In the genomic region with DNA sequence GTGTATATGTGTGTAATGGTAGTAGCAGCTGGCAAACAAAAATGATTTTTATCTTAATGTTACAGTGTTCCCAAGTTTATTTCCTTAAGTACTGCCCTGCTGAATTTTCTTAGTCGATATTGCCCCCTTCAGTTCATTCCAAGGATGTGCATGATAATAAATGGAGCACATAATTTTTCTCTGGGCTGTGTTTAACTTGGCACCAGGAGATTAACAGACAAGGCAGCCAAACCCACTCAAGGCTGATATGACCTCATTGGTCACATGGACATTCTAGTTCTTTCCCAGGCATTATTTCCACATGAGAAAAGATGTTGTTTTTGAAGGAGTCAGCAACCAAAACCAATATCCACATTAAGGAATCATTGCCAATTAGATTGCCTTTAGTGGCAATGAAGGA, we compare ENCODE assay signal across 8 cellular contexts.
DNase-seq lines count a peak whose midpoint lies in the region; ATAC-seq, FAIRE-seq and TF ChIP-seq lines count a peak whose summit lies in the region.

No MANE protein-coding gene starts in this region.

- POLR2A ChIA-PET in HCT116 (lab: Charles Lee): no interaction called here

- WGBS in pancreas, 2 donors: 0% methylated on average over 1 of the region's 1 CpG

- H3K9me3 ChIP-seq in HCT116 (ENCODE audit: control insufficient read depth in 1 of 2, insufficient read depth in 1 of 2, low read depth in 1 of 2, low read length in 2 of 2) (no peaks in the 10 kb centered on the region), SU-DHL-6 (ENCODE audit: insufficient read depth, low read length) (no peaks in the 10 kb centered on the region), pancreas (no peaks in the 10 kb centered on the region)

- TF ChIP-seq POLR2A in HCT116 (IDR thresholded peaks at IDR 0.05; ENCODE audit: borderline replicate concordance, extremely low read depth, insufficient read depth, insufficient read length): no peak

- H3K9me2 ChIP-seq in HCT116 (ENCODE audit: insufficient read depth) (no peaks in the 10 kb centered on the region), SU-DHL-6 (replicated peaks; ENCODE audit: insufficient read depth, low read length) (no peaks in the 10 kb centered on the region)

- H3K4me3 ChIP-seq in HCT116 (replicated peaks in 1 of 2; ENCODE audit: low read depth in 1 of 2, low read length in 2 of 2): no peak overlapping the region
- H3K4me3 ChIP-seq in SU-DHL-6 (ENCODE audit: insufficient read depth, low read length, poor library complexity, severe bottlenecking): no peak overlapping the region
- H3K4me3 ChIP-seq in fibroblast of the aortic adventitia (ENCODE audit: low read depth, low read length): no peak overlapping the region
- no peak overlapping the region for H3K4me3 ChIP-seq in pancreas

- H3K4me1 ChIP-seq in HCT116 (ENCODE audit: control insufficient read depth in 1 of 2, insufficient read depth in 2 of 2, low read length in 2 of 2): no peaks in the 10 kb centered on the region
- peaks cover 0 to 4% (median 4%) of the 10 kb centered on the region in 3 donors for H3K4me1 ChIP-seq in pancreas

- peak; percentile 80 for TF ChIP-seq RAD21 in HCT116 (IDR thresholded peaks at IDR 0.05; ENCODE audit: low read depth)

- FAIRE-seq in pancreas (lab: Jason Lieb, UNC): peak; percentile 91

- H3K79me2 ChIP-seq in HCT116 (ENCODE audit: insufficient read depth, low read length) (no peaks in the 10 kb centered on the region), SU-DHL-6 (ENCODE audit: insufficient read depth, low read length) (no peaks in the 10 kb centered on the region)

- H3K4me2 ChIP-seq in HCT116 (ENCODE audit: low read length) (no peak overlapping the region), SU-DHL-6 (ENCODE audit: low read depth, low read length, poor library complexity, severe bottlenecking) (no peak overlapping the region)

- peak overlapping the region; percentile 76 for H2AFZ ChIP-seq in HCT116 (ENCODE audit: low read depth, low read length, poor library complexity, severe bottlenecking)
- H2AFZ ChIP-seq in SU-DHL-6 (ENCODE audit: low read depth, low read length, severe bottlenecking): no peak overlapping the region

- RAD21 ChIA-PET in HCT116 (lab: Charles Lee; ENCODE audit: low non-redundant PET in 1 of 2, low total read pairs in 2 of 2, uncharacterized antibody in 2 of 2, unreplicated experiment in 2 of 2): no interaction called here

- intact Hi-C loops in HCT116 (cut with micrococcal nuclease) (loop anchor here (10.0 kb wide), 1 partner anchor 115 kb away; no protein-coding TSS in a partner anchor), pancreas (cut with DNase I) (no loop called here)

- no peaks in the 10 kb centered on the region for H3F3A ChIP-seq in SU-DHL-6 (ENCODE audit: insufficient read depth)

- H3K27ac ChIP-seq in HCT116 (ENCODE audit: low read depth, low read length) (no peak overlapping the region), SU-DHL-6 (ENCODE audit: low read depth, low read length) (no peak overlapping the region), pancreas (peak overlapping the region in 1 of 4 donors; percentile 51)

- no peak overlapping the region for H3K9ac ChIP-seq in HCT116 (ENCODE audit: low read length)
- no peak overlapping the region for H3K9ac ChIP-seq in SU-DHL-6 (ENCODE audit: low read length)

- no TSS peak for BruUV-seq in HCT116 (replicated peaks; lab: Mats Ljungman, UMichigan)

- ATAC-seq in HCT116 (peak; percentile 84), pancreas (peak; percentile 99), omental fat pad (ENCODE audit: low FRiP score) (no peak), HG03135 (IDR thresholded peaks at IDR 0.05; ENCODE audit: unreplicated experiment) (no peak)

- peak; percentile 16 for DNase-seq in GM04504 (ENCODE audit: low read depth)
- DNase-seq in HCT116 (ENCODE audit: low read depth, low spot score): peak; percentile 55
- peak; percentile 58 for DNase-seq in NAMALWA (ENCODE audit: low spot score)
- DNase-seq in fibroblast of the aortic adventitia (ENCODE audit: low read depth): peak; percentile 92
- peak in 4 of 6 donors; percentile 22 to 70 (median 56) for DNase-seq in pancreas
- DNase-seq in omental fat pad (ENCODE audit: low spot score): no peak

- H4K20me1 ChIP-seq in HCT116 (ENCODE audit: insufficient read depth) (no peaks in the 10 kb centered on the region), SU-DHL-6 (ENCODE audit: low read depth, low read length) (no peaks in the 10 kb centered on the region)

- H3K27me3 ChIP-seq in HCT116 (ENCODE audit: insufficient read depth, low read length) (no peaks in the 10 kb centered on the region), SU-DHL-6 (ENCODE audit: low read length) (no peaks in the 10 kb centered on the region), pancreas (no peaks in the 10 kb centered on the region)

- peak; percentile 50 to 74 (median 60); a peak in 5 of 6 replicates for TF ChIP-seq CTCF in HCT116 (IDR thresholded peaks at IDR 0.05 in 2 of 3, conservative IDR thresholded peaks at IDR 0.05 in 1 of 3; ENCODE audit: borderline replicate concordance in 1 of 3, insufficient read depth in 1 of 3, low read depth in 2 of 3, low read length in 2 of 3)
- TF ChIP-seq CTCF in SU-DHL-6 (IDR thresholded peaks at IDR 0.05; ENCODE audit: insufficient read depth, low read length, poor library complexity, severe bottlenecking): peak; percentile 25
- peak; percentile 70 for TF ChIP-seq CTCF in fibroblast of the aortic adventitia (IDR thresholded peaks at IDR 0.05; ENCODE audit: insufficient read depth, low read length)
- peak in 3 of 4 donors; percentile 37 to 53 (median 44) for TF ChIP-seq CTCF in pancreas (IDR thresholded peaks at IDR 0.05)
- TF ChIP-seq CTCF in omental fat pad (IDR thresholded peaks at IDR 0.05): no peak

- CTCF ChIA-PET in HCT116 (lab: Charles Lee): interaction anchor here (1.0 to 1.3 kb wide), 3 partner anchors 9 to 115 kb away, joined by 3 read pairs; no protein-coding TSS in a partner anchor

- H3K36me3 ChIP-seq in HCT116 (ENCODE audit: control insufficient read depth in 1 of 2, insufficient read depth in 2 of 2, low read length in 2 of 2): no peaks in the 10 kb centered on the region
- H3K36me3 ChIP-seq in SU-DHL-6 (ENCODE audit: low read length): no peaks in the 10 kb centered on the region
- no peaks in the 10 kb centered on the region for H3K36me3 ChIP-seq in pancreas

TF ChIP-seq in HCT116, 20 proteins besides CTCF, POLR2A, EP300 and RAD21 (continues in another document):
- TF ChIP-seq, protein P1, sequence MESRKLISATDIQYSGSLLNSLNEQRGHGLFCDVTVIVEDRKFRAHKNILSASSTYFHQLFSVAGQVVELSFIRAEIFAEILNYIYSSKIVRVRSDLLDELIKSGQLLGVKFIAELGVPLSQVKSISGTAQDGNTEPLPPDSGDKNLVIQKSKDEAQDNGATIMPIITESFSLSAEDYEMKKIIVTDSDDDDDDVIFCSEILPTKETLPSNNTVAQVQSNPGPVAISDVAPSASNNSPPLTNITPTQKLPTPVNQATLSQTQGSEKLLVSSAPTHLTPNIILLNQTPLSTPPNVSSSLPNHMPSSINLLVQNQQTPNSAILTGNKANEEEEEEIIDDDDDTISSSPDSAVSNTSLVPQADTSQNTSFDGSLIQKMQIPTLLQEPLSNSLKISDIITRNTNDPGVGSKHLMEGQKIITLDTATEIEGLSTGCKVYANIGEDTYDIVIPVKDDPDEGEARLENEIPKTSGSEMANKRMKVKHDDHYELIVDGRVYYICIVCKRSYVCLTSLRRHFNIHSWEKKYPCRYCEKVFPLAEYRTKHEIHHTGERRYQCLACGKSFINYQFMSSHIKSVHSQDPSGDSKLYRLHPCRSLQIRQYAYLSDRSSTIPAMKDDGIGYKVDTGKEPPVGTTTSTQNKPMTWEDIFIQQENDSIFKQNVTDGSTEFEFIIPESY (IDR thresholded peaks at IDR 0.05; ENCODE audit: extremely low read depth, insufficient replicate concordance, low read length): no peak
- no peak for TF ChIP-seq ZFX (IDR thresholded peaks at IDR 0.05)
- no peak for TF ChIP-seq JUND (IDR thresholded peaks at IDR 0.05)
- no peak for TF ChIP-seq SIN3A (IDR thresholded peaks at IDR 0.05; ENCODE audit: low read depth)
- TF ChIP-seq EGR1 (IDR thresholded peaks at IDR 0.05; ENCODE audit: low read depth): no peak
- TF ChIP-seq EZH2 (IDR thresholded peaks at IDR 0.05): no peak
- no peak for TF ChIP-seq ELF1 (IDR thresholded peaks at IDR 0.05; ENCODE audit: borderline replicate concordance, low read depth)
- no peak for TF ChIP-seq TCF7L2 (IDR thresholded peaks at IDR 0.05; ENCODE audit: borderline replicate concordance, extremely low read depth, insufficient read depth, insufficient read length)
- no peak for TF ChIP-seq CBX3 (IDR thresholded peaks at IDR 0.05; ENCODE audit: low read depth)
- TF ChIP-seq SP1 (IDR thresholded peaks at IDR 0.05; ENCODE audit: low read depth): no peak
- TF ChIP-seq YY1 (IDR thresholded peaks at IDR 0.05; ENCODE audit: extremely low read depth, insufficient replicate concordance, low read depth, low read length): no peak
- no peak for TF ChIP-seq ZNF274 (IDR thresholded peaks at IDR 0.05; ENCODE audit: low read depth, low read length)
- TF ChIP-seq, protein P2, sequence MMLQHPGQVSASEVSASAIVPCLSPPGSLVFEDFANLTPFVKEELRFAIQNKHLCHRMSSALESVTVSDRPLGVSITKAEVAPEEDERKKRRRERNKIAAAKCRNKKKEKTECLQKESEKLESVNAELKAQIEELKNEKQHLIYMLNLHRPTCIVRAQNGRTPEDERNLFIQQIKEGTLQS (IDR thresholded peaks at IDR 0.05): no peak

Comparison
In these comparisons a context has a peak if more than half of its experiments do, and no peak if none do; other contexts are left out.
1. ATAC-seq: peak in HCT116 (single experiment) and pancreas (4 of 4); none in omental fat pad (single experiment) and HG03135 (single experiment).
2. CTCF ChIP-seq: peak in HCT116 (3 of 3), SU-DHL-6 (single experiment), fibroblast of the aortic adventitia (single experiment) and pancreas (3 of 4); none in omental fat pad (0 of 3).